ENCODE assay signal across 15 cellular contexts in genomic region chr7:120421151-120421651, GRCh38.
A peak's percentile ranks its signal among the peaks of the same experiment; 100 is the strongest.
DNase-seq lines count a peak whose midpoint lies in the region; ATAC-seq lines count a peak whose summit lies in the region.
"Had no signal": no experiment of that assay in that cellular context is flagged by ENCODE, and none has a peak within 500 bp of the region (broad histone marks: within the 10 kb centered on the region; RNA-seq: fewer than 3 reads in every experiment).

No MANE protein-coding gene starts in this region.

- H3K27me3 Mint-ChIP-seq in activated naive CD8-positive, alpha-beta T cell treated with anti-CD3 and anti-CD28 coated beads for 36 hours, result no peaks in the 10 kb centered on the region

- H3K9me3 Mint-ChIP-seq in activated naive CD8-positive, alpha-beta T cell treated with anti-CD3 and anti-CD28 coated beads for 36 hours, result no peaks in the 10 kb centered on the region

- no peak overlapping the region for H3K4me3 Mint-ChIP-seq in activated naive CD8-positive, alpha-beta T cell treated with anti-CD3 and anti-CD28 coated beads for 36 hours

- peak; percentile 96 for ATAC-seq in GM18502 (IDR thresholded peaks at IDR 0.05; ENCODE audit: poor library complexity, unreplicated experiment)
- ATAC-seq in GM19455 (IDR thresholded peaks at IDR 0.05; ENCODE audit: unreplicated experiment), result peak; percentile 95
- peak; percentile 97 for ATAC-seq in HG02870 (IDR thresholded peaks at IDR 0.05; ENCODE audit: unreplicated experiment)
- ATAC-seq in HG03520 (IDR thresholded peaks at IDR 0.05; ENCODE audit: unreplicated experiment), result peak; percentile 96
- ATAC-seq: heart right ventricle, lower lobe of right lung, PC-3 had no signal

- H3K36me3 Mint-ChIP-seq in activated naive CD8-positive, alpha-beta T cell treated with anti-CD3 and anti-CD28 coated beads for 36 hours, result no peaks in the 10 kb centered on the region

- DNase-seq in activated naive CD8-positive, alpha-beta T cell treated with anti-CD3 and anti-CD28 coated beads for 36 hours, result no peak
- DNase-seq in NCI-H510A treated with DMSO at 0.1 percent for 48 hours (lab: John Stamatoyannopoulos, UW) (no peak), kidney tubule cell (ENCODE audit: low spot score) (no peak), activated T-cell treated with anti-CD3 and anti-CD28 coated beads for 4 hours (no peak)
- DNase-seq: adrenal gland; effector CD8-positive, alpha-beta T cell; heart right ventricle; lower lobe of right lung; PC-3; posterior cingulate gyrus; T-helper 2 cell had no signal

- no peaks in the 10 kb centered on the region for H3K4me1 Mint-ChIP-seq in activated naive CD8-positive, alpha-beta T cell treated with anti-CD3 and anti-CD28 coated beads for 36 hours

- H3K27ac Mint-ChIP-seq in activated naive CD8-positive, alpha-beta T cell treated with anti-CD3 and anti-CD28 coated beads for 36 hours, result no peak overlapping the region
